Comparison of ENCODE assay signal across 8 cellular contexts in genomic region chr7:127792528-127793342, GRCh38.
DNase-seq lines count a peak whose midpoint lies in the region; ATAC-seq, FAIRE-seq and TF ChIP-seq lines count a peak whose summit lies in the region.

No MANE protein-coding gene starts in this region.

- peak overlapping the region; percentile 33 for H3K27ac Mint-ChIP-seq in dendritic cell treated with granulocyte-macrophage colony-stimulating factor and Interleukin-4, amounts not matched to agents 40 ng/mL and 50 ng/mL, for 4 days

- H4K20me1 ChIP-seq in BLaER1 = peaks cover 53% of the 10 kb centered on the region; the same call in 1 of the 2 replicates

- no peak for FAIRE-seq in H54 (lab: Jason Lieb, UNC)

- H3K79me2 ChIP-seq in parathyroid adenoma = peaks cover 9% of the 10 kb centered on the region

- H3K4me2 ChIP-seq in BLaER1 (peak overlapping the region; percentile 23; the same call in 1 of the 2 replicates), parathyroid adenoma (ENCODE audit: low read length) (no peak overlapping the region)

- no peaks in the 10 kb centered on the region for H3K27me3 ChIP-seq in BLaER1
- H3K27me3 ChIP-seq in parathyroid adenoma (ENCODE audit: control insufficient read depth, insufficient read depth, low read length) = no peaks in the 10 kb centered on the region

- intact Hi-C loops in dendritic cell treated with granulocyte-macrophage colony-stimulating factor and Interleukin-4, amounts not matched to agents 40 ng/mL and 50 ng/mL, for 4 days (cut with micrococcal nuclease) = no loop called here

- H3K27ac ChIP-seq in BLaER1 (no peak overlapping the region), parathyroid adenoma (no peak overlapping the region)

- no peak overlapping the region for H2AFZ ChIP-seq in parathyroid adenoma

- H3K36me3 Mint-ChIP-seq in dendritic cell treated with granulocyte-macrophage colony-stimulating factor and Interleukin-4, amounts not matched to agents 40 ng/mL and 50 ng/mL, for 4 days (ENCODE audit: low read depth) = no peaks in the 10 kb centered on the region

- H3K4me1 ChIP-seq in BLaER1 (peaks cover 25% of the 10 kb centered on the region), parathyroid adenoma (no peaks in the 10 kb centered on the region)

- no peak for TF ChIP-seq POLR2A in H54 (IDR thresholded peaks at IDR 0.05; ENCODE audit: low read depth, low read length)

- H3K4me3 Mint-ChIP-seq in dendritic cell treated with granulocyte-macrophage colony-stimulating factor and Interleukin-4, amounts not matched to agents 40 ng/mL and 50 ng/mL, for 4 days = no peak overlapping the region

- H3K4me1 Mint-ChIP-seq in dendritic cell treated with granulocyte-macrophage colony-stimulating factor and Interleukin-4, amounts not matched to agents 40 ng/mL and 50 ng/mL, for 4 days (ENCODE audit: low read depth) = peaks cover 78% of the 10 kb centered on the region

- H3K36me3 ChIP-seq in BLaER1 (peaks cover 42% of the 10 kb centered on the region), parathyroid adenoma (ENCODE audit: control insufficient read depth, insufficient read depth, low read length) (no peaks in the 10 kb centered on the region)

- no peaks in the 10 kb centered on the region for H3K9me3 Mint-ChIP-seq in dendritic cell treated with granulocyte-macrophage colony-stimulating factor and Interleukin-4, amounts not matched to agents 40 ng/mL and 50 ng/mL, for 4 days

- DNase-seq in H54 (ENCODE audit: insufficient read length, low spot score) = peak; percentile 12
- peak; percentile 64 for DNase-seq in RPMI8226
- no peak for DNase-seq in midbrain (lab: John Stamatoyannopoulos, UW)

- no peaks in the 10 kb centered on the region for H3K9me3 ChIP-seq in BLaER1
- H3K9me3 ChIP-seq in parathyroid adenoma (ENCODE audit: control insufficient read depth, low read length) = no peaks in the 10 kb centered on the region

- TF ChIP-seq CTCF in parathyroid adenoma (IDR thresholded peaks at IDR 0.05) = peak; percentile 45

- H3K27me3 Mint-ChIP-seq in dendritic cell treated with granulocyte-macrophage colony-stimulating factor and Interleukin-4, amounts not matched to agents 40 ng/mL and 50 ng/mL, for 4 days = no peaks in the 10 kb centered on the region

- H3K9ac ChIP-seq in BLaER1 (no peak overlapping the region), parathyroid adenoma (no peak overlapping the region)

- ATAC-seq in HG02840 (IDR thresholded peaks at IDR 0.05; ENCODE audit: low FRiP score, unreplicated experiment) (no peak), GM21619 (IDR thresholded peaks at IDR 0.05; ENCODE audit: unreplicated experiment) (no peak)

- H3K4me3 ChIP-seq in BLaER1 (no peak overlapping the region), parathyroid adenoma (ENCODE audit: low read depth, low read length) (no peak overlapping the region)
